22 cellular contexts compared by ENCODE assay signal in genomic region chr11:103628121-103628520, GRCh38.
"Had no signal": no experiment of that assay in that cellular context is flagged by ENCODE, and none has a peak within 500 bp of the region (broad histone marks: within the 10 kb centered on the region; RNA-seq: fewer than 3 reads in every experiment).

No MANE protein-coding gene starts in this region.

- DNase-seq: Karpas-422; KG1; MG63; NCI-H1092; NCI-H1105 treated with DMSO at 0.1 percent for 48 hours; NCI-H1417 treated with DMSO at 0.1 percent for 48 hours; NCI-H187; NCI-H2029; NCI-H2081 treated with DMSO at 0.1 percent for 48 hours; NCI-H2171; NCI-H226; NCI-H446; NCI-H510A; NCI-H524 treated with DMSO at 0.1 percent for 48 hours; NCI-H69; NCI-H774; NK-92 treated with Interleukin-12 subunit alpha and Interleukin-12 subunit beta, amount 100 ng/mL, for 24 hours; PC-3; SHP77; SK-N-SH had no signal

- H3K36me3 ChIP-seq: MG63 had no signal

- H3K9me3 ChIP-seq: MG63, SK-N-SH had no signal

- H3K27me3 ChIP-seq: MG63 had no signal

- H3K27ac ChIP-seq: RWPE1 had no signal

- H3K4me3 ChIP-seq: MG63 had no signal

- ATAC-seq: Panc1, PC-3 had no signal

- H3K9ac ChIP-seq: SK-N-SH had no signal

- H3K4me2 ChIP-seq: SK-N-SH had no signal
